In genomic region chr17:65973237-65973636, GRCh38 we compare ENCODE assay signal across 28 cellular contexts.
"Had no signal": no experiment of that assay in that cellular context is flagged by ENCODE, and none has a peak within 500 bp of the region (broad histone marks: within the 10 kb centered on the region; RNA-seq: fewer than 3 reads in every experiment).

No MANE protein-coding gene starts in this region.

- H3K9me3 Mint-ChIP-seq: nephron; neural progenitor cell; stimulated activated effector memory CD8-positive, alpha-beta T cell treated with anti-CD3 and anti-CD28 coated beads, Interleukin-12 subunit alpha, Interleukin-12 subunit beta, amount 100 ng/mL, for 72 hours; stimulated activated naive B cell treated with anti-CD40 and anti-IgM and Interleukin-4, amounts not matched to agents 10 μg/mL and 1 μg/mL and 100 μg/mL, for 72 hours; stimulated activated naive CD8-positive, alpha-beta T cell treated with anti-CD3 and anti-CD28 coated beads, Interleukin-15, Interleukin-2, amounts not matched to agents 100 ng/mL and 50 ng/mL, for 24 hours had no signal

- H3K4me2 ChIP-seq: neural progenitor cell had no signal

- H3K9me3 ChIP-seq: ovary, psoas muscle, right lobe of liver, stomach, thoracic aorta, thyroid gland, tibial nerve, upper lobe of left lung, vagina had no signal

- DNase-seq: occipital lobe; ovary; posterior cingulate gyrus; psoas muscle; right cardiac atrium; right lobe of liver; sigmoid colon; small intestine; stimulated activated CD4-positive, alpha-beta T cell treated with anti-CD3 and anti-CD28 coated beads, Interleukin-15, amount 100 ng/mL, for 24 hours; stimulated activated CD4-positive, alpha-beta T cell treated with anti-CD3 and anti-CD28 coated beads, Interleukin-2, amount 100 ng/mL, for 24 hours; stimulated activated CD4-positive, alpha-beta T cell treated with anti-CD3 and anti-CD28 coated beads, Interleukin-2, amount 100 ng/mL, for 48 hours; stimulated activated CD4-positive, alpha-beta T cell treated with anti-CD3 and anti-CD28 coated beads, Interleukin-4, amount 100 ng/mL, for 24 hours; stimulated activated naive B cell treated with anti-CD40 and anti-IgM and Interleukin-4, amounts not matched to agents 10 μg/mL and 1 μg/mL and 100 μg/mL, for 72 hours; stimulated activated naive CD4-positive, alpha-beta T cell treated with Interleukin-2 at 50 U/mL for 16 hours; stomach; thyroid gland; trophoblast cell; upper lobe of left lung had no signal

- ATAC-seq: psoas muscle; right cardiac atrium; right lobe of liver; stimulated activated effector memory CD8-positive, alpha-beta T cell treated with anti-CD3 and anti-CD28 coated beads, Interleukin-12 subunit alpha, Interleukin-12 subunit beta, amount 100 ng/mL, for 72 hours; stimulated activated naive B cell treated with anti-CD40 and anti-IgM and Interleukin-4, amounts not matched to agents 10 μg/mL and 1 μg/mL and 100 μg/mL, for 72 hours had no signal

- H3K4me1 ChIP-seq: parathyroid adenoma, psoas muscle, right lobe of liver, sigmoid colon, stomach, thyroid gland, tibial nerve, upper lobe of left lung, vagina had no signal

- H3K4me1 Mint-ChIP-seq: nephron; stimulated activated effector memory CD8-positive, alpha-beta T cell treated with anti-CD3 and anti-CD28 coated beads, Interleukin-12 subunit alpha, Interleukin-12 subunit beta, amount 100 ng/mL, for 72 hours; stimulated activated naive B cell treated with anti-CD40 and anti-IgM and Interleukin-4, amounts not matched to agents 10 μg/mL and 1 μg/mL and 100 μg/mL, for 72 hours had no signal

- H3K4me3 Mint-ChIP-seq: nephron; neural progenitor cell; stimulated activated effector memory CD8-positive, alpha-beta T cell treated with anti-CD3 and anti-CD28 coated beads, Interleukin-12 subunit alpha, Interleukin-12 subunit beta, amount 100 ng/mL, for 72 hours; stimulated activated naive B cell treated with anti-CD40 and anti-IgM and Interleukin-4, amounts not matched to agents 10 μg/mL and 1 μg/mL and 100 μg/mL, for 72 hours; stimulated activated naive CD8-positive, alpha-beta T cell treated with anti-CD3 and anti-CD28 coated beads, Interleukin-15, Interleukin-2, amounts not matched to agents 100 ng/mL and 50 ng/mL, for 24 hours had no signal

- H3K36me3 ChIP-seq: neural progenitor cell, ovary, right lobe of liver, sigmoid colon, stomach, thoracic aorta, thyroid gland, tibial nerve, upper lobe of left lung, vagina had no signal

- H3K27ac Mint-ChIP-seq: nephron; neural progenitor cell; progenitor cell of endocrine pancreas; stimulated activated effector memory CD8-positive, alpha-beta T cell treated with anti-CD3 and anti-CD28 coated beads, Interleukin-12 subunit alpha, Interleukin-12 subunit beta, amount 100 ng/mL, for 72 hours; stimulated activated naive B cell treated with anti-CD40 and anti-IgM and Interleukin-4, amounts not matched to agents 10 μg/mL and 1 μg/mL and 100 μg/mL, for 72 hours; stimulated activated naive CD8-positive, alpha-beta T cell treated with anti-CD3 and anti-CD28 coated beads, Interleukin-15, Interleukin-2, amounts not matched to agents 100 ng/mL and 50 ng/mL, for 24 hours had no signal

- FAIRE-seq: small intestine, urothelium cell line had no signal

- H3K4me3 ChIP-seq: neural progenitor cell, ovary, psoas muscle, right lobe of liver, sigmoid colon, stomach, thoracic aorta, thyroid gland, tibial nerve, upper lobe of left lung, vagina had no signal

- H3K27me3 Mint-ChIP-seq: progenitor cell of endocrine pancreas; stimulated activated naive CD8-positive, alpha-beta T cell treated with anti-CD3 and anti-CD28 coated beads, Interleukin-15, Interleukin-2, amounts not matched to agents 100 ng/mL and 50 ng/mL, for 24 hours had no signal

- H3K36me3 Mint-ChIP-seq: neural progenitor cell; stimulated activated effector memory CD8-positive, alpha-beta T cell treated with anti-CD3 and anti-CD28 coated beads, Interleukin-12 subunit alpha, Interleukin-12 subunit beta, amount 100 ng/mL, for 72 hours; stimulated activated naive B cell treated with anti-CD40 and anti-IgM and Interleukin-4, amounts not matched to agents 10 μg/mL and 1 μg/mL and 100 μg/mL, for 72 hours had no signal

- H3K9ac ChIP-seq: neural progenitor cell, parathyroid adenoma had no signal

- H2AFZ ChIP-seq: neural progenitor cell, parathyroid adenoma had no signal

- H3K79me2 ChIP-seq: parathyroid adenoma had no signal

- H3K27me3 ChIP-seq: neural progenitor cell, ovary, right lobe of liver, sigmoid colon, stomach, thyroid gland, tibial nerve, upper lobe of left lung, vagina had no signal

- H3K27ac ChIP-seq: neural progenitor cell, ovary, parathyroid adenoma, psoas muscle, right lobe of liver, sigmoid colon, stomach, thoracic aorta, thyroid gland, tibial nerve, upper lobe of left lung, vagina had no signal
